In genomic region chrX:38233891-38234807, GRCh38 we compare ENCODE assay signal across 12 cellular contexts. TPM values are rescaled to one million over a fixed set of nuclear protein-coding genes. Genes with fewer than 3 reads are reported as not detected.
A peak's percentile ranks its signal among the peaks of the same experiment; 100 is the strongest.
DNase-seq lines count a peak whose midpoint lies in the region; ATAC-seq, FAIRE-seq and TF ChIP-seq lines count a peak whose summit lies in the region.
"Had no signal": no experiment of that assay in that cellular context is flagged by ENCODE, and none has a peak within 500 bp of the region (broad histone marks: within the 10 kb centered on the region; RNA-seq: fewer than 3 reads in every experiment).

No MANE protein-coding gene starts in this region.

- TF ChIP-seq POLR2A in A549 (IDR thresholded peaks at IDR 0.05; ENCODE audit: low read length), result no peak

- peak overlapping the region; percentile 44; the same call in 2 of the 3 replicates for H3K4me2 ChIP-seq in A549

- TF ChIP-seq RAD21 in A549 (conservative IDR thresholded peaks at IDR 0.05 in 1 of 2, IDR thresholded peaks at IDR 0.05 in 1 of 2), result no peak

- no peak overlapping the region for H3K4me3 ChIP-seq in A549
- H3K4me3 ChIP-seq in epithelial cell of proximal tubule (ENCODE audit: low read depth, low read length), result no peak overlapping the region
- H3K4me3 ChIP-seq: GM12878 had no signal

- H3K4me1 ChIP-seq in A549, result peaks cover 11% of the 10 kb centered on the region; the same call in 1 of the 3 replicates

- FAIRE-seq in A549 (lab: Jason Lieb, UNC), result peak; percentile 46
- FAIRE-seq: GM12878 had no signal

- H3K27ac ChIP-seq in A549, result peak overlapping the region in 1 of 2 experiments; percentile 60; a peak in 2 of 6 replicates

- ATAC-seq in A549 (peak; percentile 34 to 40; a peak in 4 of 6 replicates), GM18502 (IDR thresholded peaks at IDR 0.05; ENCODE audit: poor library complexity, unreplicated experiment) (no peak)
- ATAC-seq: esophagus mucosa, GM12878 had no signal

- DNase-seq in A549 (ENCODE audit: low read depth in 1 of 2, low spot score in 1 of 2) (peak in 1 of 2 experiments; percentile 13), M059J (ENCODE audit: low read depth) (peak; percentile 89), epithelial cell of proximal tubule (ENCODE audit: low read depth) (peak; percentile 27), medulla oblongata (ENCODE audit: extremely low spot score) (peak; percentile 10), cerebellar nuclear complex (lab: John Stamatoyannopoulos, UW) (no peak), activated T-cell treated with anti-CD3 and anti-CD28 coated beads for 4 hours (no peak), OCI-M2 (lab: John Stamatoyannopoulos, UW; ENCODE audit: unreplicated experiment) (no peak)
- DNase-seq: AML-193, NCI-H69 had no signal

- TF ChIP-seq CTCF in A549 (IDR thresholded peaks at IDR 0.05) (no peak), epithelial cell of proximal tubule (conservative IDR thresholded peaks at IDR 0.05; ENCODE audit: low read depth, low read length) (no peak)

- H3K9me3 ChIP-seq in A549, result no peaks in the 10 kb centered on the region

- CTCF ChIA-PET in A549 (lab: Yijun Ruan, JAX), result interaction anchor here (0.6 to 2.4 kb wide), 2 partner anchors 68 to 93 kb away, joined by 3 to 9 read pairs; partner anchors contain the start of gene RPGR

- no peak for TF ChIP-seq EP300 in A549 (IDR thresholded peaks at IDR 0.05)

- 30% methylated on average over 3 of the region's 3 CpGs for WGBS in A549 (ENCODE audit: missing lambda C conversion rate)

- POLR2A ChIA-PET in A549 (lab: Yijun Ruan, JAX), result no interaction called here

TF ChIP-seq in A549, 52 proteins besides CTCF, POLR2A, EP300 and RAD21:
- TF ChIP-seq KDM5A (IDR thresholded peaks at IDR 0.05), result no peak
- TF ChIP-seq JUNB (IDR thresholded peaks at IDR 0.05), result no peak
- no peak for TF ChIP-seq RNF2 (IDR thresholded peaks at IDR 0.05; ENCODE audit: borderline replicate concordance, low read depth)
- no peak for TF ChIP-seq CBX2 (IDR thresholded peaks at IDR 0.05; ENCODE audit: borderline replicate concordance, low read depth)
- TF ChIP-seq EHMT2 (IDR thresholded peaks at IDR 0.05; ENCODE audit: low read depth), result no peak
- no peak for TF ChIP-seq HEYL (CRISPR knock-in tag; IDR thresholded peaks at IDR 0.05)
- no peak for TF ChIP-seq ZSCAN20 (CRISPR knock-in tag; IDR thresholded peaks at IDR 0.05)
- TF ChIP-seq MAX (IDR thresholded peaks at IDR 0.05), result no peak
- TF ChIP-seq FOSB (CRISPR knock-in tag; IDR thresholded peaks at IDR 0.05), result no peak
- no peak for TF ChIP-seq ZNF302 (CRISPR knock-in tag; IDR thresholded peaks at IDR 0.05)
- TF ChIP-seq E2F6 (IDR thresholded peaks at IDR 0.05; ENCODE audit: borderline replicate concordance, low read depth), result no peak
- TF ChIP-seq ELK1 (IDR thresholded peaks at IDR 0.05; ENCODE audit: low read depth, low read length), result no peak
- TF ChIP-seq EHF (CRISPR knock-in tag; IDR thresholded peaks at IDR 0.05), result no peak
- TF ChIP-seq CEBPB (IDR thresholded peaks at IDR 0.05), result no peak
- no peak for TF ChIP-seq HOXB13 (CRISPR knock-in tag; IDR thresholded peaks at IDR 0.05; ENCODE audit: low read depth)
- TF ChIP-seq TFCP2L1 (CRISPR knock-in tag; IDR thresholded peaks at IDR 0.05), result no peak
- no peak for TF ChIP-seq PBX3 (IDR thresholded peaks at IDR 0.05)
- no peak for TF ChIP-seq CHD4 (IDR thresholded peaks at IDR 0.05; ENCODE audit: borderline replicate concordance)
- no peak for TF ChIP-seq BCL3 (IDR thresholded peaks at IDR 0.05)

RNA-seq across cellular contexts. Expression of gene SRPX, which starts 13.5 kb away (rescaled TPM):
- polyA plus RNA-seq in A549 (2011; rRNA removed) (1.8 and 1.9 TPM in 2 replicates), A549 (2017; fragmentation: RNase III; extraction: RNeasy Plus Mini Kit Qiagen cat#74134 plus additional on column Dnase treatment) (2.7 to 4.4 TPM (median 3.8 TPM) in 3 replicates)
- polyA plus RNA-seq in A549 (2012; cell fraction: cytosol; rRNA removed), result 1.3 and 1.6 TPM in 2 replicates
- polyA plus RNA-seq in A549 (2012; cell fraction: nucleus; rRNA removed), result 2.2 and 4.0 TPM in 2 replicates
- polyA minus RNA-seq in A549 (2011; rRNA and poly(A)+ RNA removed), result 1.1 and 1.3 TPM in 2 replicates
- total RNA-seq in M059J (2014; rRNA removed; shearing (Covaris generic)), result 39.0 and 45.2 TPM in 2 replicates
- total RNA-seq in epithelial cell of proximal tubule, result 32.0 and 37.0 TPM in 2 replicates

Comparison
In these comparisons a context has a peak if more than half of its experiments do, and no peak if none do; other contexts are left out.
1. DNase-seq: peak in M059J (single experiment), epithelial cell of proximal tubule (single experiment) and medulla oblongata (single experiment); none in cerebellar nuclear complex (0 of 2), activated T-cell treated with anti-CD3 and anti-CD28 coated beads for 4 hours (single experiment) and OCI-M2 (single experiment).